ENCODE assay signal across 20 cellular contexts in genomic region chr15:100032358-100033080, GRCh38.
DNase-seq lines count a peak whose midpoint lies in the region; ATAC-seq, FAIRE-seq and TF ChIP-seq lines count a peak whose summit lies in the region.
"Had no signal": no experiment of that assay in that cellular context is flagged by ENCODE, and none has a peak within 500 bp of the region (broad histone marks: within the 10 kb centered on the region; RNA-seq: fewer than 3 reads in every experiment).

No MANE protein-coding gene starts in this region.

- TF ChIP-seq CTCF in HFFc6 (IDR thresholded peaks at IDR 0.05) (no peak), OCI-LY3 (IDR thresholded peaks at IDR 0.05; ENCODE audit: low read depth, low read length) (no peak), endodermal cell (conservative IDR thresholded peaks at IDR 0.05) (no peak)

- no peak overlapping the region for H2AK5ac ChIP-seq in neuronal stem cell (ENCODE audit: low read depth, low read length)

- no peak overlapping the region for H4K91ac ChIP-seq in neuronal stem cell (ENCODE audit: low read depth, low read length, poor library complexity)

- H3K36me3 Mint-ChIP-seq in HFFc6 (ENCODE audit: low read depth) (peaks cover 3% of the 10 kb centered on the region; the same call in 1 of the 2 replicates), endodermal cell (ENCODE audit: low read depth) (no peaks in the 10 kb centered on the region), T-helper 17 cell (ENCODE audit: low read depth) (no peaks in the 10 kb centered on the region)

- no peaks in the 10 kb centered on the region for H3K79me1 ChIP-seq in neuronal stem cell (ENCODE audit: low read depth, low read length)

- 93% methylated on average over 9 to 10 of the region's 10 CpGs for WGBS in endodermal cell (ENCODE audit: insufficient coverage in 1 of 2, insufficient read length in 1 of 2), 2 experiments
- WGBS in neuronal stem cell (ENCODE audit: extremely low coverage in 2 of 2, insufficient read length in 2 of 2, insufficient replicate concordance in 1 of 2), 2 donors, result no CpG with 5 or more reads among the region's 10 CpGs

- H2AFZ ChIP-seq in OCI-LY3 (ENCODE audit: low read depth, low read length) (no peak overlapping the region), neuronal stem cell (ENCODE audit: low read length) (no peak overlapping the region)
- H2AFZ ChIP-seq: PC-9 had no signal

- H3K27me3 ChIP-seq in OCI-LY3 (ENCODE audit: low read depth, low read length) (peaks cover 38% of the 10 kb centered on the region), endodermal cell (ENCODE audit: control insufficient read depth, insufficient read depth, low read length, poor library complexity, severe bottlenecking) (no peaks in the 10 kb centered on the region), neuronal stem cell (ENCODE audit: control insufficient read depth in 3 of 3, insufficient read depth in 3 of 3, low read depth in 1 of 3, low read length in 3 of 3) (no peaks in the 10 kb centered on the region)
- H3K27me3 ChIP-seq: sigmoid colon had no signal

- DNase-seq in HFFc6, result no peak
- DNase-seq in endodermal cell, result peak; percentile 7
- DNase-seq in sciatic nerve (ENCODE audit: low spot score), result no peak
- DNase-seq in neuronal stem cell (ENCODE audit: low spot score), result no peak
- no peak for DNase-seq in activated naive CD4-positive, alpha-beta T cell treated with anti-CD3 and anti-CD28 coated beads, Interleukin-2, amount 50 U/mL, for 16 hours
- no peak for DNase-seq in T-helper 17 cell
- no peak for DNase-seq in frontal cortex (ENCODE audit: low spot score in 2 of 2)
- DNase-seq: activated CD4-positive, alpha-beta T cell treated with anti-CD3 and anti-CD28 coated beads for 36 hours; activated naive CD8-positive, alpha-beta T cell treated with anti-CD3 and anti-CD28 coated beads for 36 hours; dermis blood vessel endothelial cell; DMS79 treated with DMSO at 0.1 percent for 48 hours; NCI-H1694; NCI-H748 treated with DMSO at 0.1 percent for 48 hours; PC-9; sigmoid colon; stimulated activated CD4-positive, alpha-beta T cell treated with anti-CD3 and anti-CD28 coated beads, Interleukin-1b, Interleukin-23, amount 100 ng/mL, for 48 hours; stimulated activated naive CD4-positive, alpha-beta T cell; trophoblast cell had no signal

- H3K4me2 ChIP-seq in OCI-LY3 (ENCODE audit: low read length) (peak overlapping the region; percentile 13; the same call in 1 of the 2 replicates), neuronal stem cell (ENCODE audit: insufficient read depth, low read length, poor library complexity, severe bottlenecking) (no peak overlapping the region)
- H3K4me2 ChIP-seq: PC-9 had no signal

- no peak overlapping the region for H3K18ac ChIP-seq in neuronal stem cell (ENCODE audit: low read length)

- no peak overlapping the region for H2BK12ac ChIP-seq in neuronal stem cell (ENCODE audit: low read length)

- ATAC-seq in sciatic nerve (peak; percentile 67), T-helper 17 cell (no peak)
- ATAC-seq: activated CD4-positive, alpha-beta T cell treated with anti-CD3 and anti-CD28 coated beads for 36 hours had no signal

- peaks cover 6% of the 10 kb centered on the region for H3K4me1 ChIP-seq in OCI-LY3 (ENCODE audit: low read length)
- no peaks in the 10 kb centered on the region for H3K4me1 ChIP-seq in endodermal cell (ENCODE audit: control insufficient read depth, insufficient read depth, low read length)
- H3K4me1 ChIP-seq in neuronal stem cell (ENCODE audit: control insufficient read depth in 2 of 2, insufficient read depth in 1 of 2, low read depth in 1 of 2, low read length in 2 of 2), result no peaks in the 10 kb centered on the region
- H3K4me1 ChIP-seq: sigmoid colon had no signal

- H3K79me2 ChIP-seq in OCI-LY3 (ENCODE audit: low read length), result no peaks in the 10 kb centered on the region

- no peak overlapping the region for H3K4ac ChIP-seq in neuronal stem cell (ENCODE audit: low read length)

- FAIRE-seq in frontal cortex (lab: Jason Lieb, UNC), result no peak

- H3K27ac Mint-ChIP-seq in HFFc6 (peak overlapping the region; percentile 44; the same call in 1 of the 2 replicates), endodermal cell (no peak overlapping the region), T-helper 17 cell (no peak overlapping the region)
- H3K27ac Mint-ChIP-seq: activated CD4-positive, alpha-beta T cell treated with anti-CD3 and anti-CD28 coated beads for 36 hours; activated naive CD8-positive, alpha-beta T cell treated with anti-CD3 and anti-CD28 coated beads for 36 hours had no signal

- H3K36me3 ChIP-seq in OCI-LY3 (replicated peaks; ENCODE audit: low read depth, low read length) (no peaks in the 10 kb centered on the region), endodermal cell (ENCODE audit: control insufficient read depth, insufficient read depth, low read length) (no peaks in the 10 kb centered on the region), neuronal stem cell (replicated peaks in 1 of 2; ENCODE audit: control insufficient read depth in 2 of 2, insufficient read depth in 2 of 2, low read length in 2 of 2) (no peaks in the 10 kb centered on the region)
- H3K36me3 ChIP-seq: sigmoid colon had no signal

- H3K9ac ChIP-seq in OCI-LY3 (ENCODE audit: low read length) (no peak overlapping the region), endodermal cell (ENCODE audit: extremely low read depth, low read length, poor library complexity, severe bottlenecking) (no peak overlapping the region), neuronal stem cell (ENCODE audit: low read depth, low read length, poor library complexity) (no peak overlapping the region)

- H3K9me3 ChIP-seq in OCI-LY3 (ENCODE audit: insufficient read depth, low read length), result no peaks in the 10 kb centered on the region
- H3K9me3 ChIP-seq in endodermal cell (ENCODE audit: control insufficient read depth, low read length), result peaks cover 6% of the 10 kb centered on the region
- H3K9me3 ChIP-seq in neuronal stem cell (replicated peaks in 1 of 2; ENCODE audit: control insufficient read depth in 2 of 2, insufficient read depth in 1 of 2, low read depth in 1 of 2, low read length in 2 of 2), result peaks cover 0 to 6% of the 10 kb centered on the region in 2 donors
- no peaks in the 10 kb centered on the region for H3K9me3 ChIP-seq in T-helper 17 cell (ENCODE audit: control insufficient read depth, low read length, poor library complexity, severe bottlenecking)

- H3K23ac ChIP-seq in neuronal stem cell (ENCODE audit: low read depth, low read length, poor library complexity), result no peak overlapping the region

- no peak overlapping the region for H2BK120ac ChIP-seq in neuronal stem cell (ENCODE audit: low read depth, low read length)

- H3K27ac ChIP-seq in OCI-LY3 (ENCODE audit: low read length), result no peak overlapping the region
- H3K27ac ChIP-seq in endodermal cell (ENCODE audit: low read depth, low read length), result no peak overlapping the region
- no peak overlapping the region for H3K27ac ChIP-seq in neuronal stem cell (replicated peaks; ENCODE audit: low read length)
- H3K27ac ChIP-seq: epithelial cell of prostate, PC-9 had no signal

- intact Hi-C loops in sciatic nerve (cut with DNase I), result no loop called here

- no peak overlapping the region for H3K4me3 ChIP-seq in OCI-LY3 (ENCODE audit: low read length)
- no peak overlapping the region for H3K4me3 ChIP-seq in endodermal cell (ENCODE audit: low read length)
- H3K4me3 ChIP-seq in neuronal stem cell (ENCODE audit: low read length in 2 of 2), result no peak overlapping the region
- H3K4me3 ChIP-seq: PC-9, sigmoid colon had no signal

- H3K9me3 Mint-ChIP-seq in HFFc6, result peaks cover 52% of the 10 kb centered on the region
- peaks cover 12% of the 10 kb centered on the region for H3K9me3 Mint-ChIP-seq in endodermal cell

- no peaks in the 10 kb centered on the region; the same call in 1 of the 2 replicates for H3K27me3 Mint-ChIP-seq in HFFc6 (ENCODE audit: insufficient read depth)
- peaks cover 5% of the 10 kb centered on the region for H3K27me3 Mint-ChIP-seq in endodermal cell (ENCODE audit: insufficient read depth)
- H3K27me3 Mint-ChIP-seq in T-helper 17 cell, result no peaks in the 10 kb centered on the region
- H3K27me3 Mint-ChIP-seq: activated CD4-positive, alpha-beta T cell treated with anti-CD3 and anti-CD28 coated beads for 36 hours; activated naive CD8-positive, alpha-beta T cell treated with anti-CD3 and anti-CD28 coated beads for 36 hours had no signal

- no peak overlapping the region for H3K14ac ChIP-seq in neuronal stem cell (ENCODE audit: low read length)

- H3K4me1 Mint-ChIP-seq in HFFc6 (ENCODE audit: low read depth) (peaks cover 26% of the 10 kb centered on the region; the same call in 1 of the 2 replicates), endodermal cell (peaks cover 3% of the 10 kb centered on the region), T-helper 17 cell (peaks cover 5% of the 10 kb centered on the region)
- H3K4me1 Mint-ChIP-seq: activated CD4-positive, alpha-beta T cell treated with anti-CD3 and anti-CD28 coated beads for 36 hours; activated naive CD8-positive, alpha-beta T cell treated with anti-CD3 and anti-CD28 coated beads for 36 hours had no signal

- no peaks in the 10 kb centered on the region for H4K20me1 ChIP-seq in OCI-LY3 (ENCODE audit: insufficient read depth, low read length)

- no peak overlapping the region for H2BK5ac ChIP-seq in neuronal stem cell (ENCODE audit: low read length)

- H3K4me3 Mint-ChIP-seq in HFFc6 (no peak overlapping the region), endodermal cell (no peak overlapping the region), T-helper 17 cell (no peak overlapping the region)
- H3K4me3 Mint-ChIP-seq: activated CD4-positive, alpha-beta T cell treated with anti-CD3 and anti-CD28 coated beads for 36 hours; activated naive CD8-positive, alpha-beta T cell treated with anti-CD3 and anti-CD28 coated beads for 36 hours had no signal

- no peak overlapping the region for H2BK15ac ChIP-seq in neuronal stem cell (ENCODE audit: low read length)

- H4K8ac ChIP-seq in neuronal stem cell (ENCODE audit: low read depth, low read length), result no peak overlapping the region
